Comparison of ENCODE assay signal across 16 cellular contexts in the genomic region with DNA sequence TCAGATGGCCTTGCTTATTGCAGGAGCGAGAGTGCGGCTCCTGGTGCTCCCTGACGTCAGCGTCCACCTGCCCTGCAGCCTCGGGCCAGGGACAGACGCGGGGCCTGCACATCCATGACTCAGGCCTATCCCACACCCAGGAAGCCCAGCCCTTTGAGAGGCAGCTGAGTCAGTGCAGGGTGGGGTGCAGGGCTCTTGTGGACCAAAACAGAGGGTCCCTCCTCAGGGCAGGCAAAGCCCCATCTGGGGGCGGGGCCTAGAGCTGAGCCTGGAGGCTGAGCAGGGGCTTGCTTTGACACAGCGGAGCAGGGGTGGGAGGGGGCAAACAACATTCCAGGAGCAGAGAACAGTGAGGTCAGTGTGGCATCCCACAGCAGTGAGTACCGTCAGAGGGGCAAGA. TPM values are rescaled to one million over a fixed set of nuclear protein-coding genes. Genes with fewer than 3 reads are reported as not detected.
A peak's percentile ranks its signal among the peaks of the same experiment; 100 is the strongest.
DNase-seq lines count a peak whose midpoint lies in the region; ATAC-seq and TF ChIP-seq lines count a peak whose summit lies in the region.
"Had no signal": no experiment of that assay in that cellular context is flagged by ENCODE, and none has a peak within 500 bp of the region (broad histone marks: within the 10 kb centered on the region; RNA-seq: fewer than 3 reads in every experiment).

No MANE protein-coding gene starts in this region.

- no peaks in the 10 kb centered on the region for H4K20me1 ChIP-seq in GM23338 (replicated peaks; ENCODE audit: insufficient read depth)

- H3K27me3 ChIP-seq in GM23338 (ENCODE audit: insufficient read depth), result no peaks in the 10 kb centered on the region

- no peaks in the 10 kb centered on the region for H3K36me3 Mint-ChIP-seq in GM23338 (ENCODE audit: low read depth)
- no peaks in the 10 kb centered on the region for H3K36me3 Mint-ChIP-seq in activated CD8-positive, alpha-beta memory T cell treated with anti-CD3 and anti-CD28 coated beads, Interleukin-2, amount 10 ng/mL, durations not matched to agents 7 days and 5 days
- H3K36me3 Mint-ChIP-seq in activated T-cell treated with anti-CD3 and anti-CD28 coated beads, Interleukin-2, amount 50 U/mL, for 24 hours (ENCODE audit: low read depth), result no peaks in the 10 kb centered on the region
- H3K36me3 Mint-ChIP-seq: activated naive CD8-positive, alpha-beta T cell had no signal

- POLR2A ChIA-PET in RWPE1 (lab: Yijun Ruan, JAX; ENCODE audit: low non-redundant PET), result no interaction called here

- peaks cover 21% of the 10 kb centered on the region for H3K4me1 Mint-ChIP-seq in GM23338
- H3K4me1 Mint-ChIP-seq in activated CD8-positive, alpha-beta memory T cell treated with anti-CD3 and anti-CD28 coated beads, Interleukin-2, amount 10 ng/mL, durations not matched to agents 7 days and 5 days, result peaks cover 13% of the 10 kb centered on the region
- peaks cover 16% of the 10 kb centered on the region for H3K4me1 Mint-ChIP-seq in activated T-cell treated with anti-CD3 and anti-CD28 coated beads, Interleukin-2, amount 50 U/mL, for 24 hours (ENCODE audit: low read depth)

- H3K27ac ChIP-seq in GM23338 (ENCODE audit: low read depth) (no peak overlapping the region), RWPE1 (peak overlapping the region; percentile 90), epithelial cell of prostate (peak overlapping the region; percentile 73)
- H3K27ac ChIP-seq: C4-2B, heart left ventricle, left lung, SK-N-MC had no signal

- peaks cover 15% of the 10 kb centered on the region for H3K27me3 Mint-ChIP-seq in GM23338 (ENCODE audit: insufficient read depth, low read depth, poor library complexity)
- H3K27me3 Mint-ChIP-seq in activated CD8-positive, alpha-beta memory T cell treated with anti-CD3 and anti-CD28 coated beads, Interleukin-2, amount 10 ng/mL, durations not matched to agents 7 days and 5 days, result peaks cover 18% of the 10 kb centered on the region
- H3K27me3 Mint-ChIP-seq in activated T-cell treated with anti-CD3 and anti-CD28 coated beads, Interleukin-2, amount 50 U/mL, for 24 hours, result peaks cover 13% of the 10 kb centered on the region
- H3K27me3 Mint-ChIP-seq: activated naive CD8-positive, alpha-beta T cell had no signal

- ATAC-seq in GM23338, result peak; percentile 22
- no peak for ATAC-seq in activated CD8-positive, alpha-beta memory T cell treated with anti-CD3 and anti-CD28 coated beads, Interleukin-2, amount 10 ng/mL, durations not matched to agents 7 days and 5 days
- ATAC-seq: heart left ventricle, left lung had no signal

- TF ChIP-seq CTCF in GM23338 (conservative IDR thresholded peaks at IDR 0.05; ENCODE audit: low read depth in 2 of 2) (no peak), RWPE1 (conservative IDR thresholded peaks at IDR 0.05; ENCODE audit: low read depth) (no peak)

- no peak overlapping the region for H3K4me2 ChIP-seq in GM23338

- no peak overlapping the region for H3K27ac Mint-ChIP-seq in GM23338
- H3K27ac Mint-ChIP-seq in activated CD8-positive, alpha-beta memory T cell treated with anti-CD3 and anti-CD28 coated beads, Interleukin-2, amount 10 ng/mL, durations not matched to agents 7 days and 5 days, result no peak overlapping the region
- no peak overlapping the region for H3K27ac Mint-ChIP-seq in activated T-cell treated with anti-CD3 and anti-CD28 coated beads, Interleukin-2, amount 50 U/mL, for 24 hours
- H3K27ac Mint-ChIP-seq: activated naive CD8-positive, alpha-beta T cell had no signal

- no peaks in the 10 kb centered on the region for H3K9me3 Mint-ChIP-seq in GM23338
- no peaks in the 10 kb centered on the region for H3K9me3 Mint-ChIP-seq in activated CD8-positive, alpha-beta memory T cell treated with anti-CD3 and anti-CD28 coated beads, Interleukin-2, amount 10 ng/mL, durations not matched to agents 7 days and 5 days (ENCODE audit: low read depth)
- no peaks in the 10 kb centered on the region for H3K9me3 Mint-ChIP-seq in activated T-cell treated with anti-CD3 and anti-CD28 coated beads, Interleukin-2, amount 50 U/mL, for 24 hours

- no peaks in the 10 kb centered on the region for H3K36me3 ChIP-seq in GM23338 (ENCODE audit: insufficient read depth)
- H3K36me3 ChIP-seq: heart left ventricle, left lung had no signal

- H3K4me3 ChIP-seq in GM23338, result no peak overlapping the region
- H3K4me3 ChIP-seq: heart left ventricle, left lung, SK-N-MC had no signal

- CTCF ChIA-PET in RWPE1 (lab: Yijun Ruan, JAX), result no interaction called here
- CTCF ChIA-PET in activated CD8-positive, alpha-beta memory T cell treated with anti-CD3 and anti-CD28 coated beads, Interleukin-2, amount 10 ng/mL, durations not matched to agents 7 days and 5 days (lab: Charles Lee), result interaction anchor here (1.7 to 3.5 kb wide), 2 partner anchors 32 to 44 kb away, joined by 5 to 16 read pairs; no protein-coding TSS in a partner anchor

- H3K4me3 Mint-ChIP-seq in GM23338, result no peak overlapping the region
- no peak overlapping the region for H3K4me3 Mint-ChIP-seq in activated CD8-positive, alpha-beta memory T cell treated with anti-CD3 and anti-CD28 coated beads, Interleukin-2, amount 10 ng/mL, durations not matched to agents 7 days and 5 days
- H3K4me3 Mint-ChIP-seq in activated T-cell treated with anti-CD3 and anti-CD28 coated beads, Interleukin-2, amount 50 U/mL, for 24 hours, result no peak overlapping the region
- H3K4me3 Mint-ChIP-seq: activated naive CD8-positive, alpha-beta T cell had no signal

- H3K79me2 ChIP-seq in GM23338 (replicated peaks; ENCODE audit: insufficient read depth), result no peaks in the 10 kb centered on the region

- no peaks in the 10 kb centered on the region for H3F3A ChIP-seq in GM23338 (replicated peaks; ENCODE audit: low read depth)

- H3K9me2 ChIP-seq in GM23338 (ENCODE audit: insufficient read depth), result no peaks in the 10 kb centered on the region

- no peaks in the 10 kb centered on the region for H3K4me1 ChIP-seq in GM23338 (ENCODE audit: insufficient read depth)
- H3K4me1 ChIP-seq: left lung had no signal

- DNase-seq in GM23338 (ENCODE audit: low spot score), result peak; percentile 30
- peak; percentile 93 for DNase-seq in RWPE1 (ENCODE audit: low spot score)
- peak; percentile 66 for DNase-seq in epithelial cell of prostate (ENCODE audit: low read depth, low spot score)
- peak; percentile 29 for DNase-seq in renal cortical epithelial cell (ENCODE audit: low read depth)
- no peak for DNase-seq in nucleus accumbens (lab: John Stamatoyannopoulos, UW)
- DNase-seq in activated CD4-positive, CD25-positive, alpha-beta regulatory T cell (lab: John Stamatoyannopoulos, UW), result no peak
- DNase-seq in activated CD8-positive, alpha-beta memory T cell treated with anti-CD3 and anti-CD28 coated beads, Interleukin-2, amount 10 ng/mL, durations not matched to agents 7 days and 5 days, result no peak
- DNase-seq in activated T-cell treated with anti-CD3 and anti-CD28 coated beads, Interleukin-2, amount 50 U/mL, for 24 hours, result no peak
- DNase-seq: GDM1; left lung; NCI-H1092; stimulated activated CD8-positive, alpha-beta memory T cell treated with anti-CD3 and anti-CD28 coated beads, Interleukin-4, amount 100 ng/mL, for 48 hours had no signal

- H2AFZ ChIP-seq in GM23338, result no peak overlapping the region; the same call in 1 of the 2 replicates

TF ChIP-seq in GM23338, 12 proteins besides CTCF, POLR2A, EP300 and RAD21 (continues in another document):
- no peak for TF ChIP-seq NANOG (IDR thresholded peaks at IDR 0.05; ENCODE audit: borderline replicate concordance)
- no peak for TF ChIP-seq STAT1 (IDR thresholded peaks at IDR 0.05; ENCODE audit: unreplicated experiment)
- TF ChIP-seq ZNF331 (CRISPR knock-in tag; IDR thresholded peaks at IDR 0.05; ENCODE audit: low read depth), result no peak

RNA-seq across cellular contexts. Expression of a gene that starts 7.7 kb away (rescaled TPM):
- total RNA-seq in GM23338 (2014; rRNA removed; shearing (Covaris generic)), result 11.8 and 16.6 TPM in 2 replicates
- polyA plus RNA-seq in GM23338 (2016; fragmentation: Nextera tagmentation; extraction: Ambion mirVana), result 4.6 and 6.9 TPM in 2 replicates
- total RNA-seq in renal cortical epithelial cell, result 0.35 and 0.40 TPM in 2 replicates
- under 1 TPM; 0.30 to 0.41 TPM for total RNA-seq in activated CD8-positive, alpha-beta memory T cell treated with anti-CD3 and anti-CD28 coated beads, Interleukin-2, amount 10 ng/mL, durations not matched to agents 7 days and 5 days

Comparison
In these comparisons a context has a peak if more than half of its experiments do, and no peak if none do; other contexts are left out.
1. DNase-seq: peak in GM23338 (single experiment), RWPE1 (single experiment), epithelial cell of prostate (single experiment) and renal cortical epithelial cell (single experiment); none in nucleus accumbens (0 of 56), activated CD4-positive, CD25-positive, alpha-beta regulatory T cell (0 of 4), activated CD8-positive, alpha-beta memory T cell treated with anti-CD3 and anti-CD28 coated beads, Interleukin-2, amount 10 ng/mL, durations not matched to agents 7 days and 5 days (single experiment) and activated T-cell treated with anti-CD3 and anti-CD28 coated beads, Interleukin-2, amount 50 U/mL, for 24 hours (single experiment).